8 cellular contexts compared by ENCODE assay signal in the genomic region with DNA sequence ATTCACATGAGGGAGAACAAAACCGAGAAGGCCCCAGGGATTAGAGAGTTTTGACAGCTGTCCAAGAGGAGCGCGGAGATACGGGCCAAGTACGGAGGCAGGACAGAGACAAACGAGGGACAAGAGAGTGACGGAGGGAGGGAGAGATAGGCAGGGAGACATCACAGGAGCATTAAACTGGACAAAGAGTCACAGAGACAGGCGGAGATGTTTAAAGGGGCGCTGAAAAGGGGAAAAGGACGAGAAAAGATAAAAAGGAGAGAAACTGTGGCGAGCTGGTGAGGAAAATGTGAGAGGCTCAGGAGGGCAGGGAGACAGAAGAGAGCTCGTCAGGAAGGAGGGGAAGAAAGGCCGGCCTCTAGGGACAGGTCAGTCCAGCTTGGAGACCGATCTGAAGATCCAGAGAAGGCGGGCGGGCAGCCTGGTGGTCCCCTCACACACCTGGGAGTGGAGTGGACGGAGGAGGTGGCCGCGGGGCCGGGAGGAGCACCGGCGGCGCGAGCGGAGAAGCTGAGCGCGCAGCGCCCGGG. TPM values are rescaled to one million over a fixed set of nuclear protein-coding genes. Genes with fewer than 3 reads are reported as not detected.
DNase-seq lines count a peak whose midpoint lies in the region; ATAC-seq lines count a peak whose summit lies in the region.

No MANE protein-coding gene starts in this region.

- ATAC-seq in GM21526 (IDR thresholded peaks at IDR 0.05; ENCODE audit: low FRiP score, unreplicated experiment) = no peak

- peak; percentile 52 for DNase-seq in DMS153 treated with DMSO at 0.1 percent for 48 hours (lab: John Stamatoyannopoulos, UW; ENCODE audit: unreplicated experiment)
- peak; percentile 20 for DNase-seq in NCI-H1417 treated with DMSO at 0.1 percent for 48 hours (lab: John Stamatoyannopoulos, UW)
- DNase-seq in hepatic stellate cell (ENCODE audit: low spot score) = peak; percentile 17
- DNase-seq in putamen (ENCODE audit: low spot score) = peak; percentile 53
- no peak for DNase-seq in OCI-M1 (lab: John Stamatoyannopoulos, UW)
- no peak for DNase-seq in HPDE6-E6E7 (ENCODE audit: extremely low spot score)

- H3K27ac ChIP-seq in adipose tissue (ENCODE audit: low read depth, low read length) = peak overlapping the region; percentile 11

- 13 to 20% (median 17%) methylated on average over 27 to 29 of the region's 29 CpGs for WGBS in adipose tissue, 3 donors

RNA-seq across cellular contexts. Expression of a gene that starts 0.8 kb away (rescaled TPM):
- polyA plus RNA-seq in adipose tissue = 10 to 100 TPM in 1 of 3 donors, 1 to 10 TPM in 2; 7.8 to 14.4 (median 10.0) TPM

RNA-seq across cellular contexts. Expression of a gene that starts 40.5 kb away (rescaled TPM):
- polyA plus RNA-seq in adipose tissue = not detected

Comparison
In these comparisons a context has a peak if more than half of its experiments do, and no peak if none do; other contexts are left out.
1. DNase-seq: peak in DMS153 treated with DMSO at 0.1 percent for 48 hours (single experiment), NCI-H1417 treated with DMSO at 0.1 percent for 48 hours (single experiment), hepatic stellate cell (single experiment) and putamen (single experiment); none in OCI-M1 (single experiment) and HPDE6-E6E7 (single experiment).